ENCODE assay signal across 1 cellular context in the genomic region with DNA sequence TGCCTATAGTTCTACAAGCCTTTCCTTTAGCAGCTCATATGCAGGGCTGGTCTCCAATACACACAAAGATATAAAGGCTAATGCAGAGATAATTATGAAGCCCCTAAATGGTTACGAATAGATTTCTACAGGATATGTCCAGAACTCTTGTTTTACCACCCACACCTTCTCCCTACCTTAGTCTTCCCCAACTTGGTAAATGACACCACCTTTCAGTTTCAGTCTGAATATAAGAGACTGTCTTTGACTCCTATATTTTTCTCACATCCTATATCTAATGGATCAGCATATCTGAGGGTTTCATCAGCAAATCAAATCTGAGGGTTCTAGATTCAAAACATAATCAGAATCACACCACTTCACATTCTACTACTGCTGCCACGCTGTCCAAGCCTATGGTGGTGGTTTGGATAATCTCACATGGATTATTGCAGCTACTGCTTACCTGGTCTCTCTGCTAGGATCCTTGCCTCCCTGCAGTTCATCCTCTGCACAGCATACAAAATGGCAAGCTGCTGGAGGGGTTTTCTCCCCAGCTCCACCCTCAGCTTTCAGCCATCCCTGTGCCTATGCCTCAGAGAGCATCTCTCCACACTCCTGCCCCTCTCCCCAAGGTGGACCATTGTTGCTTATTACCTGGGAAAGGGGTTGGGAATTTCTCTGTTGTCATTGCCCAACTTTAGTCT.
TF ChIP-seq lines count a peak whose summit lies in the region.

No MANE protein-coding gene starts in this region.

TF ChIP-seq in HepG2, 621 proteins besides CTCF, POLR2A, EP300 and RAD21 (continued from another document):
- TF ChIP-seq, protein P1, sequence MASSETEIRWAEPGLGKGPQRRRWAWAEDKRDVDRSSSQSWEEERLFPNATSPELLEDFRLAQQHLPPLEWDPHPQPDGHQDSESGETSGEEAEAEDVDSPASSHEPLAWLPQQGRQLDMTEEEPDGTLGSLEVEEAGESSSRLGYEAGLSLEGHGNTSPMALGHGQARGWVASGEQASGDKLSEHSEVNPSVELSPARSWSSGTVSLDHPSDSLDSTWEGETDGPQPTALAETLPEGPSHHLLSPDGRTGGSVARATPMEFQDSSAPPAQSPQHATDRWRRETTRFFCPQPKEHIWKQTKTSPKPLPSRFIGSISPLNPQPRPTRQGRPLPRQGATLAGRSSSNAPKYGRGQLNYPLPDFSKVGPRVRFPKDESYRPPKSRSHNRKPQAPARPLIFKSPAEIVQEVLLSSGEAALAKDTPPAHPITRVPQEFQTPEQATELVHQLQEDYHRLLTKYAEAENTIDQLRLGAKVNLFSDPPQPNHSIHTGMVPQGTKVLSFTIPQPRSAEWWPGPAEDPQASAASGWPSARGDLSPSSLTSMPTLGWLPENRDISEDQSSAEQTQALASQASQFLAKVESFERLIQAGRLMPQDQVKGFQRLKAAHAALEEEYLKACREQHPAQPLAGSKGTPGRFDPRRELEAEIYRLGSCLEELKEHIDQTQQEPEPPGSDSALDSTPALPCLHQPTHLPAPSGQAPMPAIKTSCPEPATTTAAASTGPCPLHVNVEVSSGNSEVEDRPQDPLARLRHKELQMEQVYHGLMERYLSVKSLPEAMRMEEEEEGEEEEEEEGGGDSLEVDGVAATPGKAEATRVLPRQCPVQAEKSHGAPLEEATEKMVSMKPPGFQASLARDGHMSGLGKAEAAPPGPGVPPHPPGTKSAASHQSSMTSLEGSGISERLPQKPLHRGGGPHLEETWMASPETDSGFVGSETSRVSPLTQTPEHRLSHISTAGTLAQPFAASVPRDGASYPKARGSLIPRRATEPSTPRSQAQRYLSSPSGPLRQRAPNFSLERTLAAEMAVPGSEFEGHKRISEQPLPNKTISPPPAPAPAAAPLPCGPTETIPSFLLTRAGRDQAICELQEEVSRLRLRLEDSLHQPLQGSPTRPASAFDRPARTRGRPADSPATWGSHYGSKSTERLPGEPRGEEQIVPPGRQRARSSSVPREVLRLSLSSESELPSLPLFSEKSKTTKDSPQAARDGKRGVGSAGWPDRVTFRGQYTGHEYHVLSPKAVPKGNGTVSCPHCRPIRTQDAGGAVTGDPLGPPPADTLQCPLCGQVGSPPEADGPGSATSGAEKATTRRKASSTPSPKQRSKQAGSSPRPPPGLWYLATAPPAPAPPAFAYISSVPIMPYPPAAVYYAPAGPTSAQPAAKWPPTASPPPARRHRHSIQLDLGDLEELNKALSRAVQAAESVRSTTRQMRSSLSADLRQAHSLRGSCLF (CRISPR knock-in tag; IDR thresholded peaks at IDR 0.05; ENCODE audit: borderline replicate concordance), result no peak
- no peak for TF ChIP-seq NR3C1 (CRISPR knock-in tag; IDR thresholded peaks at IDR 0.05)
- TF ChIP-seq CBX5 (CRISPR knock-in tag; IDR thresholded peaks at IDR 0.05; ENCODE audit: borderline replicate concordance), result no peak
- no peak for TF ChIP-seq ZNF235 (CRISPR knock-in tag; IDR thresholded peaks at IDR 0.05; ENCODE audit: borderline replicate concordance)
- TF ChIP-seq TCF12 (IDR thresholded peaks at IDR 0.05), result no peak
- no peak for TF ChIP-seq TCF12 (CRISPR knock-in tag; IDR thresholded peaks at IDR 0.05)
